ENCODE assay signal across 9 cellular contexts in the genomic region with DNA sequence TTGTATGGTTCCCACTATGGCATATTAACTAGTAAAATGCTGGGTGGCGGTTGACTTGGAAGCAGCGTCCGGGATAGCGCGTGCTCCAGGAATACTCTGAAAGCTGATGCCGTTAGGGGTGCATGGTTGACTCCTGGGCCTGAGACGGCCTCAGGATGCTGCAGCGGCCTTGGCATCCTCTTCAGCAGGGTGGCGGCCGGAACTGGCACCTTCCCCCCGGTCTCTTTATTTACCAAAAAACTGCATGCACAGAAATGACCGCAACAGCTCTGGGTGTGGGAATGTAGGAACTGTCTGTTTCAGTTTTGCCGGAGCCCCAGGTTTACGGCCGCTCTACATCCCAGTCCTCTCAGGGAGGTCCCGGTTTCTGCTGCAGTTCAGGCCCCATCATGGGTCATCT. TPM values are rescaled to one million over a fixed set of nuclear protein-coding genes. Genes with fewer than 3 reads are reported as not detected.
DNase-seq lines count a peak whose midpoint lies in the region; ATAC-seq and TF ChIP-seq lines count a peak whose summit lies in the region.
"Had no signal": no experiment of that assay in that cellular context is flagged by ENCODE, and none has a peak within 500 bp of the region (broad histone marks: within the 10 kb centered on the region; RNA-seq: fewer than 3 reads in every experiment).

No MANE protein-coding gene starts in this region.

- intact Hi-C loops in heart right ventricle (cut with DNase I), result no loop called here
- intact Hi-C loops in Right ventricle myocardium inferior (cut with DNase I), result no loop called here

- H3K27me3 ChIP-seq in heart right ventricle, result no peaks in the 10 kb centered on the region

- H3K4me3 ChIP-seq in heart right ventricle, result peak overlapping the region in 3 of 10 donors; percentile 5 to 30 (median 17)

- H3K27ac ChIP-seq in heart right ventricle (peak overlapping the region in 7 of 10 donors; percentile 66 to 84 (median 72)), angular gyrus (ENCODE audit: low read depth, low read length) (peak overlapping the region; percentile 22)

- H3K4me1 ChIP-seq in heart right ventricle, result peaks cover 6 to 59% (median 38%) of the 10 kb centered on the region in 9 donors

- no peak for DNase-seq in heart right ventricle
- DNase-seq in Right ventricle myocardium inferior (ENCODE audit: missing footprints), result no peak
- DNase-seq in lung microvascular endothelial cell (ENCODE audit: low read depth in 2 of 2), result peak; percentile 36 to 41
- DNase-seq in central memory CD4-positive, alpha-beta T cell, result no peak
- no peak for DNase-seq in activated gamma-delta T cell (lab: John Stamatoyannopoulos, UW)
- DNase-seq: naive B cell had no signal

- no peak for TF ChIP-seq CTCF in heart right ventricle (IDR thresholded peaks at IDR 0.05)

- no peaks in the 10 kb centered on the region for H3K9me3 ChIP-seq in heart right ventricle

- ATAC-seq in heart right ventricle (no peak), Right ventricle myocardium inferior (no peak), GM21367 (IDR thresholded peaks at IDR 0.05; ENCODE audit: unreplicated experiment) (no peak), GM21526 (IDR thresholded peaks at IDR 0.05; ENCODE audit: low FRiP score, unreplicated experiment) (no peak)

- H3K36me3 ChIP-seq in heart right ventricle, result peaks cover 0 to 28% (median 0%) of the 10 kb centered on the region in 9 donors

- WGBS in heart right ventricle, 2 donors, result 70 to 71% methylated on average over 16 of the region's 16 CpGs

RNA-seq across cellular contexts. Expression of gene PFKP, which starts 28.8 kb away (rescaled TPM):
- total RNA-seq in heart right ventricle (100 to 1,000 TPM; 138 to 316 (median 220) TPM), Right ventricle myocardium inferior (181 TPM), lung microvascular endothelial cell (110 and 156 TPM in 2 replicates)
- 100 to 1,000 TPM in 1 of 2 donors, 10 to 100 TPM in 1; 68.3 to 230 TPM for polyA plus RNA-seq in heart right ventricle

Comparison
In these comparisons a context has a peak if more than half of its experiments do, and no peak if none do; other contexts are left out.
1. DNase-seq: peak in lung microvascular endothelial cell (2 of 2); none in heart right ventricle (0 of 2), Right ventricle myocardium inferior (single experiment), central memory CD4-positive, alpha-beta T cell (single experiment) and activated gamma-delta T cell (single experiment).